In the genomic region with DNA sequence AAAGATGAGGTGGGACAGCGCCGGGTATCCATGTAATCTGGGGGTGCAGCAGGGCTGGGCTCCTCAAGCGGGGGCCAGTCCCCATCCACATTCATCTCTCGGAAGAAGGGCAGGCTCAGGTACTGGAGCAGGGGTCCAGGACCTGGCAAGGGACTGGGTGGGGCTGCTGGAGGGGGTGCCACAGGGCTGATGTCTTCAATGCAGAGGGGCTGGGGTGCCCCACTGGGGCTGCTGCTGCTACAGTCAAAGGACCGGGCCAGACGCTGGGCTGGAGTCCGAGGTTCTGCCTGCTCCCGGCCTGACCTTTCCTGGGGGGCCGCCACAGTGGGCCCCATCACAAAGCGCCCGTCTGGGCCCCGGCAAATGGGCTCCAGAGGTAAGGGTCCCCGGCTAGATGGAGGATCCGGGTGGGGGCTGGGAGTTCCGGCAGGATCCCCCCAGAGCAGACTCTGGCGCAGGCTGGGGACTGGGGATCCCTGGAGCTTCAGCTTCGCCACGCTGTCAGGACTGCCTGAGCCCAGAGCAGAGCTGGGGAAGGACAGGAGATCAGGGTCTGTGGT, we compare ENCODE assay signal across 24 cellular contexts. TPM values are rescaled to one million over a fixed set of nuclear protein-coding genes. Genes with fewer than 3 reads are reported as not detected.
"Had no signal": no experiment of that assay in that cellular context is flagged by ENCODE, and none has a peak within 500 bp of the region (broad histone marks: within the 10 kb centered on the region; RNA-seq: fewer than 3 reads in every experiment).

No MANE protein-coding gene starts in this region.

- DNase-seq: activated CD4-positive, alpha-beta T cell treated with anti-CD3 and anti-CD28 coated beads, Interleukin-2, amount 50 U/mL, for 4 hours; activated CD4-positive, CD25-positive, alpha-beta regulatory T cell treated with anti-CD3 and anti-CD28 coated beads, Interleukin-2, amount 50 U/mL, for 72 hours; activated naive CD4-positive, alpha-beta T cell treated with Interleukin-2 at 50 U/mL for 16 hours; activated T-cell treated with anti-CD3 and anti-CD28 coated beads for 4 hours; anterior cingulate cortex; effector memory CD4-positive, alpha-beta T cell; gastrocnemius medialis; left colon; naive B cell; occipital lobe; right cardiac atrium; stimulated activated naive CD8-positive, alpha-beta T cell treated with anti-CD3 and anti-CD28 coated beads, Interleukin-15, amount 100 ng/mL, for 72 hours; T-cell; T1000; testis had no signal

- H3K27me3 Mint-ChIP-seq: stimulated activated naive CD8-positive, alpha-beta T cell treated with anti-CD3 and anti-CD28 coated beads, Interleukin-15, amount 100 ng/mL, for 72 hours; T-cell had no signal

- H3K36me3 ChIP-seq: gastrocnemius medialis, heart left ventricle, prostate gland, upper lobe of left lung had no signal

- H3K27me3 ChIP-seq: heart left ventricle, testis, upper lobe of left lung had no signal

- H3K27ac Mint-ChIP-seq: dendritic cell treated with granulocyte-macrophage colony-stimulating factor and Interleukin-4, amounts not matched to agents 40 ng/mL and 50 ng/mL, for 4 days; stimulated activated naive CD8-positive, alpha-beta T cell treated with anti-CD3 and anti-CD28 coated beads, Interleukin-15, amount 100 ng/mL, for 72 hours; T-cell had no signal

- H3K9me3 ChIP-seq: gastrocnemius medialis, heart left ventricle, prostate gland, testis, upper lobe of left lung had no signal

- H3K27ac ChIP-seq: gastrocnemius medialis, heart left ventricle, testis, upper lobe of left lung had no signal

- H3K4me3 Mint-ChIP-seq: dendritic cell treated with granulocyte-macrophage colony-stimulating factor and Interleukin-4, amounts not matched to agents 40 ng/mL and 50 ng/mL, for 4 days; stimulated activated naive CD8-positive, alpha-beta T cell treated with anti-CD3 and anti-CD28 coated beads, Interleukin-15, amount 100 ng/mL, for 72 hours; T-cell had no signal

- H3K9me3 Mint-ChIP-seq: dendritic cell treated with granulocyte-macrophage colony-stimulating factor and Interleukin-4, amounts not matched to agents 40 ng/mL and 50 ng/mL, for 4 days; stimulated activated naive CD8-positive, alpha-beta T cell treated with anti-CD3 and anti-CD28 coated beads, Interleukin-15, amount 100 ng/mL, for 72 hours; T-cell had no signal

- ATAC-seq: gastrocnemius medialis; heart left ventricle; right cardiac atrium; stimulated activated naive CD8-positive, alpha-beta T cell treated with anti-CD3 and anti-CD28 coated beads, Interleukin-15, amount 100 ng/mL, for 72 hours; T-cell had no signal

- H3K4me3 ChIP-seq: gastrocnemius medialis, heart left ventricle, lung, prostate gland, smooth muscle cell, upper lobe of left lung had no signal

- H3K4me2 ChIP-seq: smooth muscle cell had no signal

RNA-seq across cellular contexts. Expression of a gene that starts 16.8 kb away (rescaled TPM):
- total RNA-seq: mononuclear cell had no signal
- polyA plus RNA-seq: fibroblast of lung had no signal

RNA-seq across cellular contexts. Expression of a gene that starts 25.5 kb away (rescaled TPM):
- total RNA-seq: cerebellum, fibroblast of lung, gastrocnemius medialis, left colon, occipital lobe, prostate gland, right cardiac atrium, T-cell had no signal
- polyA plus RNA-seq: fibroblast of lung, right cardiac atrium had no signal

RNA-seq across cellular contexts. Expression of a gene that starts 28.6 kb away (rescaled TPM):
- total RNA-seq: gastrocnemius medialis had no signal
